9 cellular contexts compared by ENCODE assay signal in genomic region chr22:27866136-27867091, GRCh38. TPM values are rescaled to one million over a fixed set of nuclear protein-coding genes. Genes with fewer than 3 reads are reported as not detected.
A peak's percentile ranks its signal among the peaks of the same experiment; 100 is the strongest.
DNase-seq lines count a peak whose midpoint lies in the region; ATAC-seq and TF ChIP-seq lines count a peak whose summit lies in the region.
"Had no signal": no experiment of that assay in that cellular context is flagged by ENCODE, and none has a peak within 500 bp of the region (broad histone marks: within the 10 kb centered on the region; RNA-seq: fewer than 3 reads in every experiment).

No MANE protein-coding gene starts in this region.

- H3K36me3 Mint-ChIP-seq in stimulated activated effector memory CD8-positive, alpha-beta T cell treated with anti-CD3 and anti-CD28 coated beads, Interleukin-12 subunit alpha, Interleukin-12 subunit beta, amount 100 ng/mL, for 72 hours, result peaks cover 87% of the 10 kb centered on the region

- no peaks in the 10 kb centered on the region for H3K36me3 ChIP-seq in adrenal gland (replicated peaks in 1 of 2)

- DNase-seq in H4 (ENCODE audit: low spot score), result peak; percentile 87
- DNase-seq in adrenal gland, result peak; percentile 58 to 86 (median 73)
- DNase-seq in left cardiac atrium, result peak; percentile 64
- no peak for DNase-seq in stimulated activated effector memory CD8-positive, alpha-beta T cell treated with anti-CD3 and anti-CD28 coated beads, Interleukin-12 subunit alpha, Interleukin-12 subunit beta, amount 100 ng/mL, for 72 hours (ENCODE audit: low spot score in 2 of 2)
- DNase-seq in stimulated activated CD4-positive, alpha-beta T cell treated with anti-CD3 and anti-CD28 coated beads, Interleukin-4, amount 100 ng/mL, for 4 hours, result no peak
- DNase-seq in LoVo (ENCODE audit: low spot score), result no peak

- H3K4me3 ChIP-seq in adrenal gland, result peak overlapping the region in 1 of 4 donors; percentile 11

- no peaks in the 10 kb centered on the region for H3K27me3 ChIP-seq in adrenal gland

- H3K9me3 Mint-ChIP-seq in stimulated activated effector memory CD8-positive, alpha-beta T cell treated with anti-CD3 and anti-CD28 coated beads, Interleukin-12 subunit alpha, Interleukin-12 subunit beta, amount 100 ng/mL, for 72 hours, result no peaks in the 10 kb centered on the region

- no peak overlapping the region for H3K4me3 Mint-ChIP-seq in stimulated activated effector memory CD8-positive, alpha-beta T cell treated with anti-CD3 and anti-CD28 coated beads, Interleukin-12 subunit alpha, Interleukin-12 subunit beta, amount 100 ng/mL, for 72 hours

- peaks cover 40% of the 10 kb centered on the region for H3K4me1 Mint-ChIP-seq in stimulated activated effector memory CD8-positive, alpha-beta T cell treated with anti-CD3 and anti-CD28 coated beads, Interleukin-12 subunit alpha, Interleukin-12 subunit beta, amount 100 ng/mL, for 72 hours

- peak overlapping the region; percentile 51 for H3K27ac Mint-ChIP-seq in stimulated activated effector memory CD8-positive, alpha-beta T cell treated with anti-CD3 and anti-CD28 coated beads, Interleukin-12 subunit alpha, Interleukin-12 subunit beta, amount 100 ng/mL, for 72 hours

- H3K4me1 ChIP-seq in adrenal gland (replicated peaks in 1 of 2), result peaks cover 23 to 33% of the 10 kb centered on the region in 2 donors

- ATAC-seq in left cardiac atrium (peak; percentile 72 to 73), esophagus mucosa (no peak), GM19455 (IDR thresholded peaks at IDR 0.05; ENCODE audit: unreplicated experiment) (no peak)
- no peak for ATAC-seq in stimulated activated effector memory CD8-positive, alpha-beta T cell treated with anti-CD3 and anti-CD28 coated beads, Interleukin-12 subunit alpha, Interleukin-12 subunit beta, amount 100 ng/mL, for 72 hours

- H3K27ac ChIP-seq in adrenal gland, result peak overlapping the region; percentile 39 to 85 (median 71)
- H3K27ac ChIP-seq: KMS-11 had no signal

- no peaks in the 10 kb centered on the region for H3K9me3 ChIP-seq in adrenal gland (replicated peaks in 1 of 3)

- 36 to 42% (median 40%) methylated on average over 7 of the region's 7 CpGs for WGBS in adrenal gland, 4 donors

- intact Hi-C loops in adrenal gland (cut with DNase I), result no loop called here
- intact Hi-C loops in left cardiac atrium (cut with DNase I), result no loop called here

- no peak for TF ChIP-seq POLR2A in adrenal gland (IDR thresholded peaks at IDR 0.05)

- TF ChIP-seq CTCF in adrenal gland (IDR thresholded peaks at IDR 0.05), result no peak

RNA-seq across cellular contexts. Expression of gene PITPNB, which starts 52.6 kb away (rescaled TPM):
- 10.3 and 14.2 TPM in 2 replicates for total RNA-seq in H4 (2014; rRNA removed; shearing (Covaris generic))
- total RNA-seq in adrenal gland, result 10 to 100 TPM; 16.8 to 68.0 (median 36.9) TPM
- polyA plus RNA-seq in adrenal gland, result 10 to 100 TPM; 22.9 to 69.0 (median 24.3) TPM
- 10 to 100 TPM; 51.0 to 82.1 TPM for total RNA-seq in left cardiac atrium
- 61.9 TPM for total RNA-seq in esophagus mucosa

Comparison
In these comparisons a context has a peak if more than half of its experiments do, and no peak if none do; other contexts are left out.
1. DNase-seq: peak in H4 (single experiment), adrenal gland (7 of 7) and left cardiac atrium (single experiment); none in stimulated activated effector memory CD8-positive, alpha-beta T cell treated with anti-CD3 and anti-CD28 coated beads, Interleukin-12 subunit alpha, Interleukin-12 subunit beta, amount 100 ng/mL, for 72 hours (0 of 2), stimulated activated CD4-positive, alpha-beta T cell treated with anti-CD3 and anti-CD28 coated beads, Interleukin-4, amount 100 ng/mL, for 4 hours (0 of 2) and LoVo (single experiment).
2. ATAC-seq: peak in left cardiac atrium (2 of 2); none in stimulated activated effector memory CD8-positive, alpha-beta T cell treated with anti-CD3 and anti-CD28 coated beads, Interleukin-12 subunit alpha, Interleukin-12 subunit beta, amount 100 ng/mL, for 72 hours (single experiment), esophagus mucosa (single experiment) and GM19455 (single experiment).